ENCODE assay signal across 1 cellular context in genomic region chr22:46096706-46097230, GRCh38.
TF ChIP-seq lines count a peak whose summit lies in the region.

No MANE protein-coding gene starts in this region.

TF ChIP-seq in SK-N-SH, 30 proteins besides CTCF, POLR2A, EP300 and RAD21 (continued from another document):
- TF ChIP-seq, protein P1, sequence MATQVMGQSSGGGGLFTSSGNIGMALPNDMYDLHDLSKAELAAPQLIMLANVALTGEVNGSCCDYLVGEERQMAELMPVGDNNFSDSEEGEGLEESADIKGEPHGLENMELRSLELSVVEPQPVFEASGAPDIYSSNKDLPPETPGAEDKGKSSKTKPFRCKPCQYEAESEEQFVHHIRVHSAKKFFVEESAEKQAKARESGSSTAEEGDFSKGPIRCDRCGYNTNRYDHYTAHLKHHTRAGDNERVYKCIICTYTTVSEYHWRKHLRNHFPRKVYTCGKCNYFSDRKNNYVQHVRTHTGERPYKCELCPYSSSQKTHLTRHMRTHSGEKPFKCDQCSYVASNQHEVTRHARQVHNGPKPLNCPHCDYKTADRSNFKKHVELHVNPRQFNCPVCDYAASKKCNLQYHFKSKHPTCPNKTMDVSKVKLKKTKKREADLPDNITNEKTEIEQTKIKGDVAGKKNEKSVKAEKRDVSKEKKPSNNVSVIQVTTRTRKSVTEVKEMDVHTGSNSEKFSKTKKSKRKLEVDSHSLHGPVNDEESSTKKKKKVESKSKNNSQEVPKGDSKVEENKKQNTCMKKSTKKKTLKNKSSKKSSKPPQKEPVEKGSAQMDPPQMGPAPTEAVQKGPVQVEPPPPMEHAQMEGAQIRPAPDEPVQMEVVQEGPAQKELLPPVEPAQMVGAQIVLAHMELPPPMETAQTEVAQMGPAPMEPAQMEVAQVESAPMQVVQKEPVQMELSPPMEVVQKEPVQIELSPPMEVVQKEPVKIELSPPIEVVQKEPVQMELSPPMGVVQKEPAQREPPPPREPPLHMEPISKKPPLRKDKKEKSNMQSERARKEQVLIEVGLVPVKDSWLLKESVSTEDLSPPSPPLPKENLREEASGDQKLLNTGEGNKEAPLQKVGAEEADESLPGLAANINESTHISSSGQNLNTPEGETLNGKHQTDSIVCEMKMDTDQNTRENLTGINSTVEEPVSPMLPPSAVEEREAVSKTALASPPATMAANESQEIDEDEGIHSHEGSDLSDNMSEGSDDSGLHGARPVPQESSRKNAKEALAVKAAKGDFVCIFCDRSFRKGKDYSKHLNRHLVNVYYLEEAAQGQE (IDR thresholded peaks at IDR 0.05; ENCODE audit: low read depth, low read length): no peak
- TF ChIP-seq EZH2phosphoT487 (IDR thresholded peaks at IDR 0.05; ENCODE audit: borderline replicate concordance, low read depth) (no peak), SMC3 (IDR thresholded peaks at IDR 0.05; ENCODE audit: low read depth, low read length) (no peak), MEF2A (IDR thresholded peaks at IDR 0.05; ENCODE audit: borderline replicate concordance, low read depth) (no peak), CHD2 (IDR thresholded peaks at IDR 0.05; ENCODE audit: low read length, partially characterized antibody) (no peak), JUND (IDR thresholded peaks at IDR 0.05) (no peak), ELF1 (IDR thresholded peaks at IDR 0.05) (no peak), RFX5 (IDR thresholded peaks at IDR 0.05; ENCODE audit: low read length) (no peak), NFIC (IDR thresholded peaks at IDR 0.05; ENCODE audit: borderline replicate concordance) (no peak)
- TF ChIP-seq, protein P2, sequence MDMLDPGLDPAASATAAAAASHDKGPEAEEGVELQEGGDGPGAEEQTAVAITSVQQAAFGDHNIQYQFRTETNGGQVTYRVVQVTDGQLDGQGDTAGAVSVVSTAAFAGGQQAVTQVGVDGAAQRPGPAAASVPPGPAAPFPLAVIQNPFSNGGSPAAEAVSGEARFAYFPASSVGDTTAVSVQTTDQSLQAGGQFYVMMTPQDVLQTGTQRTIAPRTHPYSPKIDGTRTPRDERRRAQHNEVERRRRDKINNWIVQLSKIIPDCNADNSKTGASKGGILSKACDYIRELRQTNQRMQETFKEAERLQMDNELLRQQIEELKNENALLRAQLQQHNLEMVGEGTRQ (IDR thresholded peaks at IDR 0.05; ENCODE audit: borderline replicate concordance, low read depth, low read length): no peak
TF ChIP-seq in SK-N-SH: peak in this region for 0.
